ENCODE assay signal across 20 cellular contexts in the genomic region with DNA sequence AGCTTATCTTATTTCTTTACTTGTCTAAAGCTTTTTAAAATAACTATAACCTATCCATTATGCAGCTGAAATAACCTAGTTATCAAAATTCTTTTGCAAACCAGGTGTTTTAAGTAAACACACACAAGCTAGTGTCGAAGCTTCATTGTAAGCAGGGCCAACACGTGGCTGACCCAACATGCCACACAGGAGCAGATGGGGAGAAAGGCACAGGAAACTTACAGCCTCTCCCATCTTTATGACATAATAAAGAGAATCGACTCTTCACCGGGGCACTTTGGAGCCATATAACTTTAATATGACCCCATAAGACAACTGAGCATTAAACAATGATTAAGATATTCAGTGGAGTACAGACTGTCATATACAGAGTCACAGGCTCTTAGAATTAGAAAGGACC.
DNase-seq lines count a peak whose midpoint lies in the region; ATAC-seq, FAIRE-seq and TF ChIP-seq lines count a peak whose summit lies in the region.
"Had no signal": no experiment of that assay in that cellular context is flagged by ENCODE, and none has a peak within 500 bp of the region (broad histone marks: within the 10 kb centered on the region; RNA-seq: fewer than 3 reads in every experiment).

No MANE protein-coding gene starts in this region.

- in situ Hi-C loops in HepG2 (cut with HindIII; ENCODE audit: extremely low pct_ligation_motif_present, low pct_unique_long_range_greater_than_20kb) = no loop called here

- intact Hi-C loops in HepG2 (cut with micrococcal nuclease; ENCODE audit: unreplicated experiment) = no loop called here
- intact Hi-C loops in right lobe of liver (cut with DNase I) = no loop called here
- intact Hi-C loops in left colon (cut with DNase I, micrococcal nuclease) = no loop called here

- DNase-seq in HepG2 (ENCODE audit: low spot score) (no peak), right lobe of liver (no peak), left colon (peak; percentile 69 to 83), small intestine (peak; percentile 74), NCI-H526 (lab: John Stamatoyannopoulos, UW) (no peak)
- DNase-seq in stimulated activated CD4-positive, alpha-beta T cell treated with anti-CD3 and anti-CD28 coated beads, Interleukin-4, amount 100 ng/mL, for 4 hours = no peak
- DNase-seq: 8988T; CD4-positive, alpha-beta memory T cell; DMS153; DMS79; GDM1; GOT3; H7; HFFc6 had no signal

- H3K79me2 ChIP-seq in HepG2 (ENCODE audit: insufficient read depth, low read length) = no peaks in the 10 kb centered on the region

- no peaks in the 10 kb centered on the region for H3K9me3 ChIP-seq in HepG2 (ENCODE audit: low read length)
- no peaks in the 10 kb centered on the region for H3K9me3 ChIP-seq in right lobe of liver
- no peaks in the 10 kb centered on the region for H3K9me3 ChIP-seq in small intestine (ENCODE audit: control insufficient read depth, low read depth)
- H3K9me3 ChIP-seq: BLaER1 had no signal

- H2AFZ ChIP-seq in HepG2 (ENCODE audit: low read length) = no peak overlapping the region

- TF ChIP-seq POLR2A in HepG2 (IDR thresholded peaks at IDR 0.05; ENCODE audit: insufficient read depth in 1 of 2, low read depth in 2 of 2, low read length in 2 of 2) (no peak), right lobe of liver (IDR thresholded peaks at IDR 0.05) (no peak)

- no peak for FAIRE-seq in HepG2 (lab: Jason Lieb, UNC)
- no peak for FAIRE-seq in small intestine (lab: Jason Lieb, UNC)
- FAIRE-seq: GM12892, GM18507, HTR-8/SVneo had no signal

- BruUV-seq in HepG2 (replicated peaks; lab: Mats Ljungman, UMichigan) = no TSS peak

- ATAC-seq in HepG2 = no peak
- no peak for ATAC-seq in right lobe of liver
- ATAC-seq in left colon = peak; percentile 90
- no peak for ATAC-seq in HG03378 (IDR thresholded peaks at IDR 0.05; ENCODE audit: unreplicated experiment)
- ATAC-seq: HCT116 had no signal

- no peak overlapping the region for H3K9ac ChIP-seq in HepG2 (ENCODE audit: insufficient read depth, low read depth, low read length)
- H3K9ac ChIP-seq: BLaER1 had no signal

- POLR2A ChIA-PET in HepG2 (lab: Yijun Ruan, JAX) = no interaction called here

- H3K36me3 ChIP-seq in HepG2 (replicated peaks in 1 of 2; ENCODE audit: control insufficient read depth in 1 of 2, insufficient read depth in 2 of 2, low read length in 2 of 2) (no peaks in the 10 kb centered on the region), right lobe of liver (no peaks in the 10 kb centered on the region), small intestine (ENCODE audit: control insufficient read depth in 2 of 2, insufficient read depth in 2 of 2, low read length in 2 of 2) (no peaks in the 10 kb centered on the region)
- H3K36me3 ChIP-seq: BLaER1 had no signal

- H3K27ac ChIP-seq in HepG2 (ENCODE audit: extremely low read length, insufficient read depth, low read length) = no peak overlapping the region
- H3K27ac ChIP-seq in right lobe of liver = no peak overlapping the region
- H3K27ac ChIP-seq in small intestine (ENCODE audit: low read depth in 1 of 2, low read length in 1 of 2) = no peak overlapping the region
- H3K27ac ChIP-seq: BLaER1 had no signal

- CTCF ChIA-PET in HepG2 (lab: Yijun Ruan, JAX; ENCODE audit: low intra/inter-chr PET ratio, low total read pairs) = no interaction called here

- TF ChIP-seq EP300 in HepG2 (IDR thresholded peaks at IDR 0.05; ENCODE audit: low read depth in 2 of 2, low read length in 2 of 2) (no peak), HepG2 (CRISPR knock-in tag; IDR thresholded peaks at IDR 0.05; ENCODE audit: borderline replicate concordance) (no peak)

- no peak overlapping the region for H3K4me2 ChIP-seq in HepG2 (ENCODE audit: low read depth, low read length)
- H3K4me2 ChIP-seq: BLaER1 had no signal

- TF ChIP-seq CTCF in HepG2 (CRISPR knock-in tag; IDR thresholded peaks at IDR 0.05) = no peak
- no peak for TF ChIP-seq CTCF in right lobe of liver (IDR thresholded peaks at IDR 0.05)

- no peak for TF ChIP-seq RAD21 in HepG2 (CRISPR knock-in tag; IDR thresholded peaks at IDR 0.05)

- 0% methylated on average over 4 of the region's 4 CpGs for WGBS in HepG2 (ENCODE audit: low lambda C conversion rate)
- WGBS in right lobe of liver (ENCODE audit: insufficient coverage, low coverage, low lambda C conversion rate, missing lambda C conversion rate) = 71% methylated on average over 4 of the region's 4 CpGs
- WGBS in small intestine, 3 donors = 16 to 54% (median 33%) methylated on average over 4 of the region's 4 CpGs

- peaks cover 0 to 2% of the 10 kb centered on the region in 2 experiments; a peak in 1 of 5 replicates for H3K27me3 ChIP-seq in HepG2 (ENCODE audit: control insufficient read depth in 1 of 2, insufficient read depth in 2 of 2, low read length in 2 of 2)
- H3K27me3 ChIP-seq in right lobe of liver = no peaks in the 10 kb centered on the region
- no peaks in the 10 kb centered on the region for H3K27me3 ChIP-seq in small intestine (ENCODE audit: control insufficient read depth in 2 of 2, insufficient read depth in 2 of 2, low read length in 2 of 2)
- H3K27me3 ChIP-seq: BLaER1 had no signal

- H4K20me1 ChIP-seq in HepG2 (ENCODE audit: insufficient read depth, low read length) = no peaks in the 10 kb centered on the region
- H4K20me1 ChIP-seq: BLaER1 had no signal

- H3K4me1 ChIP-seq in HepG2 (ENCODE audit: insufficient read depth, low read length) (peaks cover 16% of the 10 kb centered on the region), right lobe of liver (no peaks in the 10 kb centered on the region), small intestine (ENCODE audit: control insufficient read depth in 2 of 2, insufficient read depth in 1 of 2, low read depth in 1 of 2, low read length in 1 of 2) (no peaks in the 10 kb centered on the region)

- H3K4me3 ChIP-seq in HepG2 (replicated peaks in 1 of 3; ENCODE audit: insufficient read depth in 1 of 3, low read depth in 2 of 3, low read length in 3 of 3) (no peak overlapping the region), right lobe of liver (no peak overlapping the region), small intestine (ENCODE audit: low read depth in 1 of 2, low read length in 2 of 2) (no peak overlapping the region)
- H3K4me3 ChIP-seq: BLaER1 had no signal

TF ChIP-seq in HepG2, 621 proteins besides CTCF, POLR2A, EP300 and RAD21:
- TF ChIP-seq, protein P1, sequence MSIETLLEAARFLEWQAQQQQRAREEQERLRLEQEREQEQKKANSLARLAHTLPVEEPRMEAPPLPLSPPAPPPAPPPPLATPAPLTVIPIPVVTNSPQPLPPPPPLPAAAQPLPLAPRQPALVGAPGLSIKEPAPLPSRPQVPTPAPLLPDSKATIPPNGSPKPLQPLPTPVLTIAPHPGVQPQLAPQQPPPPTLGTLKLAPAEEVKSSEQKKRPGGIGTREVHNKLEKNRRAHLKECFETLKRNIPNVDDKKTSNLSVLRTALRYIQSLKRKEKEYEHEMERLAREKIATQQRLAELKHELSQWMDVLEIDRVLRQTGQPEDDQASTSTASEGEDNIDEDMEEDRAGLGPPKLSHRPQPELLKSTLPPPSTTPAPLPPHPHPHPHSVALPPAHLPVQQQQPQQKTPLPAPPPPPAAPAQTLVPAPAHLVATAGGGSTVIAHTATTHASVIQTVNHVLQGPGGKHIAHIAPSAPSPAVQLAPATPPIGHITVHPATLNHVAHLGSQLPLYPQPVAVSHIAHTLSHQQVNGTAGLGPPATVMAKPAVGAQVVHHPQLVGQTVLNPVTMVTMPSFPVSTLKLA (IDR thresholded peaks at IDR 0.05) = peak; percentile 73
- TF ChIP-seq ZNF713 (CRISPR knock-in tag; IDR thresholded peaks at IDR 0.05) (no peak), AGO2 (optimal IDR thresholded peaks at IDR 0.05; ENCODE audit: low read depth, low read length) (no peak), ZNF484 (CRISPR knock-in tag; IDR thresholded peaks at IDR 0.05; ENCODE audit: borderline replicate concordance, low read depth) (no peak), RCOR2 (CRISPR knock-in tag; IDR thresholded peaks at IDR 0.05) (no peak)
TF ChIP-seq in HepG2: peak in this region for 1.

Comparison
In these comparisons a context has a peak if more than half of its experiments do, and no peak if none do; other contexts are left out.
1. DNase-seq: peak in left colon (2 of 2) and small intestine (single experiment); none in HepG2 (single experiment), right lobe of liver (0 of 3), stimulated activated CD4-positive, alpha-beta T cell treated with anti-CD3 and anti-CD28 coated beads, Interleukin-4, amount 100 ng/mL, for 4 hours (0 of 2) and NCI-H526 (0 of 2).